8 cellular contexts compared by ENCODE assay signal in genomic region chr11:76672431-76673163, GRCh38. TPM values are rescaled to one million over a fixed set of nuclear protein-coding genes. Genes with fewer than 3 reads are reported as not detected.
DNase-seq lines count a peak whose midpoint lies in the region; ATAC-seq and TF ChIP-seq lines count a peak whose summit lies in the region.

No MANE protein-coding gene starts in this region.

- H3K27me3 Mint-ChIP-seq in activated CD8-positive, alpha-beta T cell treated with anti-CD3 and anti-CD28 coated beads for 36 hours = peaks cover 19% of the 10 kb centered on the region

- intact Hi-C loops in activated CD8-positive, alpha-beta T cell treated with anti-CD3 and anti-CD28 coated beads for 36 hours (cut with micrococcal nuclease) = loop anchor here (5.0 kb wide), 2 partner anchors 45 to 75 kb away; no protein-coding TSS in a partner anchor

- POLR2A ChIA-PET in activated CD8-positive, alpha-beta T cell treated with anti-CD3 and anti-CD28 coated beads for 36 hours (lab: Charles Lee) = interaction anchor here (0.6 to 2.2 kb wide), 6 partner anchors 8 to 384 kb away, joined by 3 to 8 read pairs (median 4); no protein-coding TSS in a partner anchor

- H3K9me3 Mint-ChIP-seq in activated CD8-positive, alpha-beta T cell treated with anti-CD3 and anti-CD28 coated beads for 36 hours = no peaks in the 10 kb centered on the region

- TF ChIP-seq CTCF in activated CD8-positive, alpha-beta T cell treated with anti-CD3 and anti-CD28 coated beads for 36 hours (IDR thresholded peaks at IDR 0.05) = no peak

- no peaks in the 10 kb centered on the region for H3K36me3 Mint-ChIP-seq in activated CD8-positive, alpha-beta T cell treated with anti-CD3 and anti-CD28 coated beads for 36 hours (ENCODE audit: low read depth)

- peak; percentile 71 for DNase-seq in activated CD8-positive, alpha-beta memory T cell treated with anti-CD3 and anti-CD28 coated beads for 24 hours
- no peak for DNase-seq in activated CD8-positive, alpha-beta memory T cell treated with anti-CD3 and anti-CD28 coated beads, Interleukin-2, amount 50 U/mL, for 48 hours
- DNase-seq in activated CD8-positive, alpha-beta T cell treated with anti-CD3 and anti-CD28 coated beads for 36 hours = peak; percentile 79
- DNase-seq in lung microvascular endothelial cell (ENCODE audit: low read depth in 2 of 2) = peak; percentile 45 to 86
- no peak for DNase-seq in GDM1 (lab: John Stamatoyannopoulos, UW)
- DNase-seq in H4 (ENCODE audit: low spot score) = no peak
- DNase-seq in D341Med (ENCODE audit: low spot score) = no peak

- ATAC-seq in HG03097 (IDR thresholded peaks at IDR 0.05; ENCODE audit: low FRiP score, unreplicated experiment) = peak; percentile 73
- ATAC-seq in activated CD8-positive, alpha-beta T cell treated with anti-CD3 and anti-CD28 coated beads for 36 hours = peak; percentile 55

- peak overlapping the region; percentile 84 for H3K27ac Mint-ChIP-seq in activated CD8-positive, alpha-beta T cell treated with anti-CD3 and anti-CD28 coated beads for 36 hours

- CTCF ChIA-PET in activated CD8-positive, alpha-beta T cell treated with anti-CD3 and anti-CD28 coated beads for 36 hours (lab: Charles Lee) = interaction anchor here (0.9 to 3.4 kb wide), 6 partner anchors 8 to 465 kb away, joined by 3 to 14 read pairs (median 4); no protein-coding TSS in a partner anchor

- H3K4me1 Mint-ChIP-seq in activated CD8-positive, alpha-beta T cell treated with anti-CD3 and anti-CD28 coated beads for 36 hours (ENCODE audit: low read depth) = peaks cover 48% of the 10 kb centered on the region

- H3K4me3 Mint-ChIP-seq in activated CD8-positive, alpha-beta T cell treated with anti-CD3 and anti-CD28 coated beads for 36 hours = no peak overlapping the region

RNA-seq across cellular contexts. Expression of gene LRRC32, which starts 2.0 kb away (rescaled TPM):
- 10 to 100 TPM; 23.2 to 24.5 TPM for total RNA-seq in activated CD8-positive, alpha-beta T cell treated with anti-CD3 and anti-CD28 coated beads for 36 hours
- total RNA-seq in lung microvascular endothelial cell = 29.0 and 57.1 TPM in 2 replicates
- 0.04 and 0.29 TPM in 2 replicates for total RNA-seq in H4 (2014; rRNA removed; shearing (Covaris generic))

Comparison
In these comparisons a context has a peak if more than half of its experiments do, and no peak if none do; other contexts are left out.
1. DNase-seq: peak in activated CD8-positive, alpha-beta memory T cell treated with anti-CD3 and anti-CD28 coated beads for 24 hours (single experiment), activated CD8-positive, alpha-beta T cell treated with anti-CD3 and anti-CD28 coated beads for 36 hours (single experiment) and lung microvascular endothelial cell (2 of 2); none in activated CD8-positive, alpha-beta memory T cell treated with anti-CD3 and anti-CD28 coated beads, Interleukin-2, amount 50 U/mL, for 48 hours (single experiment), GDM1 (single experiment), H4 (single experiment) and D341Med (single experiment).
2. RNA of gene LRRC32, which starts 2.0 kb away (total RNA-seq): 29.0 to 57.1 TPM in lung microvascular endothelial cell and 23.2 to 24.5 TPM in activated CD8-positive, alpha-beta T cell treated with anti-CD3 and anti-CD28 coated beads for 36 hours; 0.04 to 0.29 TPM in H4; every median in the first group is over 10 times any median in the second.